Comparison of ENCODE assay signal across 8 cellular contexts in genomic region chr2:111117666-111118454, GRCh38. TPM values are rescaled to one million over a fixed set of nuclear protein-coding genes. Genes with fewer than 3 reads are reported as not detected.
DNase-seq lines count a peak whose midpoint lies in the region; ATAC-seq, FAIRE-seq and TF ChIP-seq lines count a peak whose summit lies in the region.

No MANE protein-coding gene starts in this region.

- FAIRE-seq in GM12892 (lab: Jason Lieb, UNC) = no peak

- DNase-seq in DMS153 (lab: John Stamatoyannopoulos, UW) = peak; percentile 53
- peak; percentile 34 for DNase-seq in NOMO-1 treated with dmso at 0.1 percent for 144 hours (lab: John Stamatoyannopoulos, UW; ENCODE audit: unreplicated experiment)
- DNase-seq in ascending aorta (ENCODE audit: low spot score in 2 of 2) = peak in 1 of 2 donors; percentile 71
- DNase-seq in NCI-H1436 treated with DMSO at 0.1 percent for 48 hours (lab: John Stamatoyannopoulos, UW) = no peak
- DNase-seq in GM12892 (ENCODE audit: insufficient read length) = no peak

- H3K9me3 ChIP-seq in ascending aorta = no peaks in the 10 kb centered on the region
- no peaks in the 10 kb centered on the region for H3K9me3 ChIP-seq in skeletal muscle satellite cell (replicated peaks; ENCODE audit: low read length)

- no peaks in the 10 kb centered on the region for H3K27me3 ChIP-seq in ascending aorta
- peaks cover 33% of the 10 kb centered on the region for H3K27me3 ChIP-seq in skeletal muscle satellite cell (ENCODE audit: control insufficient read depth, insufficient read depth, low read length)

- H3K36me3 ChIP-seq in ascending aorta (no peaks in the 10 kb centered on the region), skeletal muscle satellite cell (ENCODE audit: insufficient read depth, low read length) (no peaks in the 10 kb centered on the region)

- H3K4me3 ChIP-seq in ascending aorta (peak overlapping the region; percentile 59 to 87), iPS-11a (ENCODE audit: low read depth, low read length) (peak overlapping the region; percentile 18), skeletal muscle satellite cell (ENCODE audit: low read length) (peak overlapping the region; percentile 64)

- peak overlapping the region; percentile 85 for H3K4me2 ChIP-seq in skeletal muscle satellite cell (ENCODE audit: low read length)

- intact Hi-C loops in ascending aorta (cut with DNase I) = loop anchor here (1.0 kb wide), 1 partner anchor 549 kb away; no protein-coding TSS in a partner anchor

- peak overlapping the region; percentile 49 to 63 for H3K27ac ChIP-seq in ascending aorta

- no peak overlapping the region for H3K9ac ChIP-seq in skeletal muscle satellite cell (ENCODE audit: low read depth, low read length)

- H3K4me1 ChIP-seq in ascending aorta (peaks cover 0 to 17% of the 10 kb centered on the region in 2 donors), skeletal muscle satellite cell (ENCODE audit: control insufficient read depth, insufficient read depth, low read length) (peaks cover 22% of the 10 kb centered on the region)

- TF ChIP-seq CTCF in ascending aorta (IDR thresholded peaks at IDR 0.05) = no peak

- no peak for TF ChIP-seq POLR2A in GM12892 (IDR thresholded peaks at IDR 0.05; ENCODE audit: low read depth, low read length)

- no peak for ATAC-seq in HG03280 (IDR thresholded peaks at IDR 0.05; ENCODE audit: unreplicated experiment)

RNA-seq across cellular contexts. Expression of gene BCL2L11, which starts 2.9 kb away (rescaled TPM):
- total RNA-seq in ascending aorta = 3.5 TPM
- total RNA-seq in skeletal muscle satellite cell (2012; rRNA removed) = 0.66 and 1.8 TPM in 2 replicates
- 5.5 TPM for polyA plus RNA-seq in GM12892 (2012; ENCODE audit: missing spikeins)

Comparison
In these comparisons a context has a peak if more than half of its experiments do, and no peak if none do; other contexts are left out.
1. DNase-seq: peak in DMS153 (single experiment) and NOMO-1 treated with dmso at 0.1 percent for 144 hours (single experiment); none in NCI-H1436 treated with DMSO at 0.1 percent for 48 hours (single experiment) and GM12892 (single experiment).
2. H3K4me3 ChIP-seq: peak in every context shown above with its lines; median percentile 73 in ascending aorta; 64 in skeletal muscle satellite cell; 18 in iPS-11a.